Comparison of ENCODE assay signal across 19 cellular contexts in the genomic region with DNA sequence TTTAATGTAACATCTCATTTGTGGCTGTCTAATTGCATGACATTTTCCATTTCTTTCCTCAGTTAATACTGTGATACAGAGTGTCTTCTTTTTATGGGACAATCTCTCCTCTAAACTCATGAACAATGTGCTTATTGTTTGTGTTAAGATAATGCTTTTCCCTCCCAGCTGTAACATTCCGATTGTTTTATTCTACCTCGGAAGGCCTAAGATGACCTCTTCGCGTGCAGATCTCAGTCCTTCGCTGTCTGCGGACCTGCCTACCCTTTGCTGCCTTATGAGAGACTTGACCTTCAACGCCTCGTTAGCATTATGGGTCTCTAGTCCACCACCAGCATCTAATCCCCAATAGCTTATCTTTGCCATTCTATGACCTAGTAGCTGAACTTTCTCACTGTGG. TPM values are rescaled to one million over a fixed set of nuclear protein-coding genes. Genes with fewer than 3 reads are reported as not detected.
"Had no signal": no experiment of that assay in that cellular context is flagged by ENCODE, and none has a peak within 500 bp of the region (broad histone marks: within the 10 kb centered on the region; RNA-seq: fewer than 3 reads in every experiment).

No MANE protein-coding gene starts in this region.

- DNase-seq: effector memory CD8-positive, alpha-beta T cell; head of caudate nucleus; kidney glomerular epithelial cell; mammary epithelial cell; natural killer cell; pancreas; right lobe of liver; stimulated activated CD4-positive, alpha-beta T cell treated with anti-CD3 and anti-CD28 coated beads, Interleukin-15, amount 100 ng/mL, for 24 hours; stimulated activated CD4-positive, alpha-beta T cell treated with anti-CD3 and anti-CD28 coated beads, Interleukin-1b, Interleukin-23, amount 100 ng/mL, for 48 hours; stimulated activated CD4-positive, alpha-beta T cell treated with anti-CD3 and anti-CD28 coated beads, Interleukin-4, amount 100 ng/mL, for 24 hours; thyroid gland had no signal

- H3K36me3 ChIP-seq: esophagus muscularis mucosa, gastroesophageal sphincter, neural progenitor cell, pancreas, prostate gland, right lobe of liver, thyroid gland had no signal

- H3K4me1 ChIP-seq: pancreas, prostate gland, right lobe of liver, thyroid gland had no signal

- H3K27me3 ChIP-seq: esophagus muscularis mucosa, hepatocyte, neural progenitor cell, pancreas, right lobe of liver, thyroid gland had no signal

- H3K27ac ChIP-seq: epithelial cell of prostate, esophagus muscularis mucosa, gastroesophageal sphincter, hepatocyte, neural progenitor cell, pancreas, prostate gland, right lobe of liver, thyroid gland had no signal

- H3K4me3 ChIP-seq: esophagus muscularis mucosa, gastroesophageal sphincter, hepatocyte, neural progenitor cell, pancreas, prostate gland, right lobe of liver, thyroid gland had no signal

- H3K9me3 ChIP-seq: esophagus muscularis mucosa, gastroesophageal sphincter, pancreas, prostate gland, right lobe of liver, thyroid gland had no signal

RNA-seq across cellular contexts. Expression of gene ZFP42, which starts 29.8 kb away (rescaled TPM):
- total RNA-seq: esophagus muscularis mucosa, gastroesophageal sphincter, lower leg skin, mammary epithelial cell, myocyte, natural killer cell, right lobe of liver, thyroid gland had no signal
- polyA plus RNA-seq: mammary epithelial cell had no signal
